ENCODE assay signal across 3 cellular contexts in the genomic region with DNA sequence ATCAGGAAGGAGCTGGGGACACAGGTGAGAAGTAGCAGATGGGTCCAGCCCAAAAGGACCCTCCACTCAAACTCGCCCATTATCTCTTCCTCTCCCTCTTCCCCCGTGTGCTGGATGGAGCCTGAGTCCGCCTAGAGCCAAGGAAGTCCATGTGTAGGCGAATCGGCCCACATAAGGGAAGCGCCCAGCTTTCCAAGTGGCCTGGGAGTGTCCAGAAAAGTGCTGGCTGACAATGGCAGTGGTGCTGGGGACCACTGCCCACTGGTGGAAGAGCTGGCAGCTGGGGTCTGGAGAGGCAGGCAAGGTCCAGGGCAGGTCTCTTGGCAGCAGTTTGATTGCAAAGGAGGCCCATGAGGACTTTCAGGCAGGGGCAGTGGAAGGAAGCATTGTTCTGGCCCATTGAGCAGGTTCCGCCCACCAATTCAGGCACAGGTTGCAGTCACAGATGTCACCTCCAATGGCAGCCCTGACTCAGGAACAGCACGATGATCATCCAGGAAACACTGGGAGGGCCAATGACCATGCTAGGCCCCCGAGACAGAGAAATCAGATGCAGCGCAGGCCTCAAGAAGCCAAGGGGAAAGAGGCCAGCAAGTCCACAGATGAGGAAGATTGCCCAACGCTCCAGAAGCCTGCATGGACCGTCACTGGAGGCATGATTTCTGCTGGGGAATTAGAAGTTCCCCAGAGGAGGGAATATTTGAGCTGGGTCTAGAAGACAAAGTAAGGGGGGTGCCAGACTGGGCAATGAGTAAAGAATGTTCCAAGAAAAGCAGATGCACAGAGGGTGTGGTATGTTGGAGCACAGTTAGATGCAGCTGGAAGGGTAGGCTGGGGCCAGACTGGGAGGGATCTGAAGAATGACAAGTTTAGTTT.
A peak's percentile ranks its signal among the peaks of the same experiment; 100 is the strongest.
TF ChIP-seq lines count a peak whose summit lies in the region.

No MANE protein-coding gene starts in this region.

TF ChIP-seq in A549, 52 proteins besides CTCF, POLR2A, EP300 and RAD21:
- no peak for TF ChIP-seq ATOH8 (CRISPR knock-in tag; IDR thresholded peaks at IDR 0.05; ENCODE audit: low read depth)
- no peak for TF ChIP-seq NFE2L2 (conservative IDR thresholded peaks at IDR 0.05; ENCODE audit: low read length)
- no peak for TF ChIP-seq HOXB5 (CRISPR knock-in tag; IDR thresholded peaks at IDR 0.05)
- TF ChIP-seq USF2 (IDR thresholded peaks at IDR 0.05) = no peak
- no peak for TF ChIP-seq KDM1A (IDR thresholded peaks at IDR 0.05; ENCODE audit: low read depth)
- TF ChIP-seq GATA3 (IDR thresholded peaks at IDR 0.05; ENCODE audit: borderline replicate concordance) = no peak
- TF ChIP-seq FOXS1 (CRISPR knock-in tag; IDR thresholded peaks at IDR 0.05) = no peak
- TF ChIP-seq ZFP36 (IDR thresholded peaks at IDR 0.05; ENCODE audit: borderline replicate concordance, partially characterized antibody) = no peak
- TF ChIP-seq RNF2 (IDR thresholded peaks at IDR 0.05; ENCODE audit: borderline replicate concordance, low read depth) = no peak
- no peak for TF ChIP-seq SMC3 (IDR thresholded peaks at IDR 0.05)
- no peak for TF ChIP-seq E2F6 (IDR thresholded peaks at IDR 0.05; ENCODE audit: borderline replicate concordance, low read depth)

TF ChIP-seq in GM23338, 12 proteins besides CTCF, POLR2A, EP300 and RAD21:
- 0 out of 2 replicates have a peak, but pooled peaks have one; percentile 15 for TF ChIP-seq POLR2AphosphoS5 (IDR thresholded peaks at IDR 0.05; ENCODE audit: low read depth)
- no peak for TF ChIP-seq ZNF331 (CRISPR knock-in tag; IDR thresholded peaks at IDR 0.05; ENCODE audit: low read depth)

TF ChIP-seq in H1, 55 proteins besides CTCF, POLR2A, EP300 and RAD21:
- TF ChIP-seq GABPA (IDR thresholded peaks at IDR 0.05; ENCODE audit: borderline replicate concordance, insufficient read depth, low read length) (no peak), POLR2AphosphoS5 (IDR thresholded peaks at IDR 0.05; ENCODE audit: low read depth, low read length) (no peak), SRF (IDR thresholded peaks at IDR 0.05; ENCODE audit: low read depth, low read length) (no peak), HDAC2 (IDR thresholded peaks at IDR 0.05; ENCODE audit: borderline replicate concordance in 1 of 2, low read depth in 2 of 2, low read length in 2 of 2) (no peak), SUZ12 (IDR thresholded peaks at IDR 0.05; ENCODE audit: low read length) (no peak), E2F6 (IDR thresholded peaks at IDR 0.05) (no peak), NRF1 (IDR thresholded peaks at IDR 0.05; ENCODE audit: low read depth, low read length) (no peak), SIX5 (IDR thresholded peaks at IDR 0.05; ENCODE audit: low read depth, low read length) (no peak), TEAD4 (IDR thresholded peaks at IDR 0.05; ENCODE audit: low read depth, low read length) (no peak), YY1 (IDR thresholded peaks at IDR 0.05; ENCODE audit: low read depth, low read length) (no peak), RNF2 (IDR thresholded peaks at IDR 0.05; ENCODE audit: borderline replicate concordance, low read depth, low read length, missing control alignments, poor library complexity, severe bottlenecking) (no peak), PHF8 (conservative IDR thresholded peaks at IDR 0.05; ENCODE audit: low read depth, low read length) (no peak), ZNF274 (IDR thresholded peaks at IDR 0.05; ENCODE audit: borderline replicate concordance, extremely low read depth, low read length) (no peak), TAF1 (IDR thresholded peaks at IDR 0.05; ENCODE audit: low read depth, low read length) (no peak), CEBPB (IDR thresholded peaks at IDR 0.05; ENCODE audit: low read depth, low read length) (no peak), JUN (IDR thresholded peaks at IDR 0.05; ENCODE audit: low read depth, low read length) (no peak)
